In the genomic region with DNA sequence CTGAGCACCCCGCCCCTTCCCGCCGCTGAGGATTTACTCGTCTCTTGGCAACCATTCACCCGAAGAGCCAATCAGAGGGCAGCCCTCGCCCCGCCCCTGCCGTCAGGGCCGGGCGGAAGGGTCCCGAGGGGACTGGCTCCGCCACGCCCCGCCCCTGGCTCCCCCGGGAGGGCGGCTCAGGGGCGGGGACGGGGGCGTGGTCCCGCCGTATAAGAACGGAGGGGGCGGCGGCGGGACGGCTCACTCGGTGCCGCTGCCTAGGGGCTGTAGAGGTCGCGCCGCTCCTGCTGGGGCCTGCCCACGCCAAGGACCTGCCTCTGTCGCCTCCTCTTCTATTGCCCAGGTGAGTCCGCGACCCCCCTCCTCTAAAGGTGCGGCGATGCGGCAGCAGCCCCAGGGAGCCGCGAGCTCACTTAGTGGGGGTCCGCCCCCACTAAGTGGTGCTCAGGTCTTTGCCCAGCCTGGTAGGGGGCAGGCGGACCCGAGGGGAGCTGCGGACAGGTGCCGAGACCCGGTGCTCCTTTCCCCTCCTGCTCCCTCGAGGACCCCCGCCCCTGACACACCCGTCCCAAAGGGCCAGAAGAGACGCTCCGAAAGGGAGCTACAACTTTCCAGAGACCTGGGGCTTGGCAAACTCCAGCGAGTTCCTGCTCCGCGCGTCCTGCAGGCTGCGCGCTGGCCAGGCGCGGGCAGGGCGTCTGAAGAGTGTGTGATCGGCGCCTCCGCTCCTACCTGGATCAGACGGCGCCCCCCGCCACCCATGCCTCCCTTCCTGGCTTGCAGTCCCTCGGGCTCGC, we compare ENCODE assay signal across 8 cellular contexts. TPM values are rescaled to one million over a fixed set of nuclear protein-coding genes. Genes with fewer than 3 reads are reported as not detected.
A peak's percentile ranks its signal among the peaks of the same experiment; 100 is the strongest.
DNase-seq lines count a peak whose midpoint lies in the region; ATAC-seq and TF ChIP-seq lines count a peak whose summit lies in the region.

TENT5C (plus strand) TSS at position 238 of the 797 bp plus-strand sequence. CDS start 16,821 bp downstream, outside the sequence.

- H3K4me3 Mint-ChIP-seq in activated CD4-positive, alpha-beta T cell treated with anti-CD3 and anti-CD28 coated beads, Interleukin-2, amount 10 ng/mL, durations not matched to agents 24 days and 14 days: peak within 1 kb of the TSS; percentile 90

- DNase-seq in NCI-H526 (lab: John Stamatoyannopoulos, UW) (peak; percentile 94 to 99), dedifferentiated amniotic fluid mesenchymal stem cell (ENCODE audit: extremely low spot score) (peak; percentile 91), left lobe of liver (ENCODE audit: low spot score) (peak; percentile 99)
- peak; percentile 99 for DNase-seq in activated CD4-positive, alpha-beta T cell treated with anti-CD3 and anti-CD28 coated beads, Interleukin-2, amount 10 ng/mL, durations not matched to agents 24 days and 14 days
- DNase-seq in stimulated activated CD4-positive, alpha-beta T cell treated with anti-CD3 and anti-CD28 coated beads, Interleukin-1b, Interleukin-23, amount 100 ng/mL, for 48 hours: peak; percentile 98

- H3K4me1 Mint-ChIP-seq in activated CD4-positive, alpha-beta T cell treated with anti-CD3 and anti-CD28 coated beads, Interleukin-2, amount 10 ng/mL, durations not matched to agents 24 days and 14 days: peaks cover 47% of the 10 kb centered on the region

- peaks cover 39% of the 10 kb centered on the region for H3K27me3 Mint-ChIP-seq in activated CD4-positive, alpha-beta T cell treated with anti-CD3 and anti-CD28 coated beads, Interleukin-2, amount 10 ng/mL, durations not matched to agents 24 days and 14 days

- H3K9me3 Mint-ChIP-seq in activated CD4-positive, alpha-beta T cell treated with anti-CD3 and anti-CD28 coated beads, Interleukin-2, amount 10 ng/mL, durations not matched to agents 24 days and 14 days: no peaks in the 10 kb centered on the region

- intact Hi-C loops in activated CD4-positive, alpha-beta T cell treated with anti-CD3 and anti-CD28 coated beads, Interleukin-2, amount 10 ng/mL, durations not matched to agents 24 days and 14 days (cut with micrococcal nuclease): loop anchor here (1.0 to 10.0 kb wide), 10 partner anchors 17 to 1101 kb away; partner anchors contain the start of genes GDAP2, MAN1A2 and WDR3

- peak within 1 kb of the TSS; percentile 89 for H3K27ac Mint-ChIP-seq in activated CD4-positive, alpha-beta T cell treated with anti-CD3 and anti-CD28 coated beads, Interleukin-2, amount 10 ng/mL, durations not matched to agents 24 days and 14 days

- H3K36me3 Mint-ChIP-seq in activated CD4-positive, alpha-beta T cell treated with anti-CD3 and anti-CD28 coated beads, Interleukin-2, amount 10 ng/mL, durations not matched to agents 24 days and 14 days (ENCODE audit: low read depth): peaks cover 25% of the 10 kb centered on the region

- peak within 1 kb of the TSS; percentile 67 for H3K27ac ChIP-seq in C4-2B

- peak; percentile 88 for ATAC-seq in GM19351 (IDR thresholded peaks at IDR 0.05; ENCODE audit: unreplicated experiment)
- peak; percentile 75 for ATAC-seq in HG03469 (IDR thresholded peaks at IDR 0.05; ENCODE audit: unreplicated experiment)
- ATAC-seq in left lobe of liver: peak; percentile 94

- no peak for TF ChIP-seq CTCF in C4-2B (conservative IDR thresholded peaks at IDR 0.05)

RNA-seq across cellular contexts. Expression of gene TENT5C, which starts in this region (rescaled TPM):
- total RNA-seq in activated CD4-positive, alpha-beta T cell treated with anti-CD3 and anti-CD28 coated beads, Interleukin-2, amount 10 ng/mL, durations not matched to agents 24 days and 14 days: 3.1 and 3.5 TPM in 2 replicates
- total RNA-seq in left lobe of liver: 2.4 TPM

Comparison
In these comparisons a context has a peak if more than half of its experiments do, and no peak if none do; other contexts are left out.
1. Peak in every context shown above with its lines: DNase-seq, ATAC-seq and H3K27ac ChIP-seq.